ENCODE assay signal across 31 cellular contexts in genomic region chr15:36108539-36108938, GRCh38.
"Had no signal": no experiment of that assay in that cellular context is flagged by ENCODE, and none has a peak within 500 bp of the region (broad histone marks: within the 10 kb centered on the region; RNA-seq: fewer than 3 reads in every experiment).

No MANE protein-coding gene starts in this region.

- DNase-seq: activated CD4-positive, alpha-beta memory T cell treated with anti-CD3 and anti-CD28 coated beads, Interleukin-2, amount 10 ng/mL, durations not matched to agents 7 days and 5 days; activated CD4-positive, alpha-beta T cell treated with anti-CD3 and anti-CD28 coated beads for 1 hour; activated CD4-positive, alpha-beta T cell treated with anti-CD3 and anti-CD28 coated beads for 48 hours; activated CD4-positive, CD25-positive, alpha-beta regulatory T cell; activated CD8-positive, alpha-beta memory T cell treated with anti-CD3 and anti-CD28 coated beads for 24 hours; activated CD8-positive, alpha-beta memory T cell treated with anti-CD3 and anti-CD28 coated beads, Interleukin-2, amount 10 ng/mL, durations not matched to agents 7 days and 5 days; activated gamma-delta T cell; activated naive CD4-positive, alpha-beta T cell treated with Interleukin-2 at 50 U/mL for 16 hours; activated naive CD8-positive, alpha-beta T cell treated with anti-CD3 and anti-CD28 coated beads, Interleukin-2, amount 10 ng/mL, durations not matched to agents 7 days and 5 days; activated T-cell treated with anti-CD3 and anti-CD28 coated beads, Interleukin-2, amount 50 U/mL, for 1 hour; activated T-cell treated with anti-CD3 and anti-CD28 coated beads, Interleukin-2, amount 50 U/mL, for 72 hours; adrenal gland; caudate nucleus; colonic mucosa; Karpas-422; KBM-7; NCI-H1105; NCI-H1417 treated with DMSO at 0.1 percent for 48 hours; NCI-H2029; NCI-H345; SIG-M5; SW 1271; T-helper 1 cell; T-helper 2 cell; T-helper 9 cell; WERI-Rb-1 had no signal

- H3K4me3 ChIP-seq: adrenal gland, colonic mucosa had no signal

- H3K27me3 ChIP-seq: adrenal gland, colonic mucosa had no signal

- H3K36me3 ChIP-seq: adrenal gland, colonic mucosa, WERI-Rb-1 had no signal

- H3K4me3 Mint-ChIP-seq: activated CD4-positive, alpha-beta memory T cell treated with anti-CD3 and anti-CD28 coated beads, Interleukin-2, amount 10 ng/mL, durations not matched to agents 7 days and 5 days; activated CD8-positive, alpha-beta memory T cell treated with anti-CD3 and anti-CD28 coated beads, Interleukin-2, amount 10 ng/mL, durations not matched to agents 7 days and 5 days; activated naive CD4-positive, alpha-beta T cell treated with anti-CD3 and anti-CD28 coated beads, Interleukin-2, amount 50 U/mL, for 24 hours; activated naive CD8-positive, alpha-beta T cell treated with anti-CD3 and anti-CD28 coated beads, Interleukin-2, amount 10 ng/mL, durations not matched to agents 7 days and 5 days; activated T-cell treated with anti-CD3 and anti-CD28 coated beads, Interleukin-2, amount 50 U/mL, for 72 hours; activated T-helper 17 cell treated with anti-CD3 and anti-CD28 coated beads, Interleukin-2, amount 50 U/mL, for 72 hours; brain had no signal

- H3K4me1 ChIP-seq: adrenal gland, colonic mucosa had no signal

- H3K9me3 Mint-ChIP-seq: activated CD4-positive, alpha-beta memory T cell treated with anti-CD3 and anti-CD28 coated beads, Interleukin-2, amount 10 ng/mL, durations not matched to agents 7 days and 5 days; activated naive CD4-positive, alpha-beta T cell treated with anti-CD3 and anti-CD28 coated beads, Interleukin-2, amount 50 U/mL, for 24 hours; activated T-helper 17 cell treated with anti-CD3 and anti-CD28 coated beads, Interleukin-2, amount 50 U/mL, for 72 hours; brain had no signal

- ATAC-seq: activated CD8-positive, alpha-beta memory T cell treated with anti-CD3 and anti-CD28 coated beads, Interleukin-2, amount 10 ng/mL, durations not matched to agents 7 days and 5 days; activated T-cell treated with anti-CD3 and anti-CD28 coated beads, Interleukin-2, amount 50 U/mL, for 72 hours; activated T-helper 17 cell treated with anti-CD3 and anti-CD28 coated beads, Interleukin-2, amount 50 U/mL, for 72 hours; Panc1; SK-N-SH treated with all-trans-retinoic acid at 6 μM for 48 hours had no signal

- H3K4me1 Mint-ChIP-seq: activated CD4-positive, alpha-beta memory T cell treated with anti-CD3 and anti-CD28 coated beads, Interleukin-2, amount 10 ng/mL, durations not matched to agents 7 days and 5 days; activated CD8-positive, alpha-beta memory T cell treated with anti-CD3 and anti-CD28 coated beads, Interleukin-2, amount 10 ng/mL, durations not matched to agents 7 days and 5 days; activated naive CD4-positive, alpha-beta T cell treated with anti-CD3 and anti-CD28 coated beads, Interleukin-2, amount 50 U/mL, for 24 hours; activated naive CD8-positive, alpha-beta T cell treated with anti-CD3 and anti-CD28 coated beads, Interleukin-2, amount 10 ng/mL, durations not matched to agents 7 days and 5 days; activated T-helper 17 cell treated with anti-CD3 and anti-CD28 coated beads, Interleukin-2, amount 50 U/mL, for 72 hours had no signal

- H3K36me3 Mint-ChIP-seq: activated CD8-positive, alpha-beta memory T cell treated with anti-CD3 and anti-CD28 coated beads, Interleukin-2, amount 10 ng/mL, durations not matched to agents 7 days and 5 days; activated naive CD4-positive, alpha-beta T cell treated with anti-CD3 and anti-CD28 coated beads, Interleukin-2, amount 50 U/mL, for 24 hours; activated naive CD8-positive, alpha-beta T cell treated with anti-CD3 and anti-CD28 coated beads, Interleukin-2, amount 10 ng/mL, durations not matched to agents 7 days and 5 days; brain had no signal

- H3K9me3 ChIP-seq: adrenal gland, colonic mucosa had no signal

- H3K27ac ChIP-seq: adrenal gland, colonic mucosa, WERI-Rb-1 had no signal

- H3K27me3 Mint-ChIP-seq: activated CD4-positive, alpha-beta memory T cell treated with anti-CD3 and anti-CD28 coated beads, Interleukin-2, amount 10 ng/mL, durations not matched to agents 7 days and 5 days; activated CD8-positive, alpha-beta memory T cell treated with anti-CD3 and anti-CD28 coated beads, Interleukin-2, amount 10 ng/mL, durations not matched to agents 7 days and 5 days; activated naive CD4-positive, alpha-beta T cell treated with anti-CD3 and anti-CD28 coated beads, Interleukin-2, amount 50 U/mL, for 24 hours; activated naive CD8-positive, alpha-beta T cell treated with anti-CD3 and anti-CD28 coated beads, Interleukin-2, amount 10 ng/mL, durations not matched to agents 7 days and 5 days; activated T-helper 17 cell treated with anti-CD3 and anti-CD28 coated beads, Interleukin-2, amount 50 U/mL, for 72 hours had no signal

- H3K27ac Mint-ChIP-seq: activated CD4-positive, alpha-beta memory T cell treated with anti-CD3 and anti-CD28 coated beads, Interleukin-2, amount 10 ng/mL, durations not matched to agents 7 days and 5 days; activated CD8-positive, alpha-beta memory T cell treated with anti-CD3 and anti-CD28 coated beads, Interleukin-2, amount 10 ng/mL, durations not matched to agents 7 days and 5 days; activated naive CD4-positive, alpha-beta T cell treated with anti-CD3 and anti-CD28 coated beads, Interleukin-2, amount 50 U/mL, for 24 hours; activated naive CD8-positive, alpha-beta T cell treated with anti-CD3 and anti-CD28 coated beads, Interleukin-2, amount 10 ng/mL, durations not matched to agents 7 days and 5 days; activated T-cell treated with anti-CD3 and anti-CD28 coated beads, Interleukin-2, amount 50 U/mL, for 72 hours; activated T-helper 17 cell treated with anti-CD3 and anti-CD28 coated beads, Interleukin-2, amount 50 U/mL, for 72 hours had no signal
